Comparison of ENCODE assay signal across 11 cellular contexts in genomic region chr14:26130690-26131089, GRCh38.
"Had no signal": no experiment of that assay in that cellular context is flagged by ENCODE, and none has a peak within 500 bp of the region (broad histone marks: within the 10 kb centered on the region; RNA-seq: fewer than 3 reads in every experiment).

No MANE protein-coding gene starts in this region.

- H3K9ac ChIP-seq: GM23248 had no signal

- ATAC-seq: GM23338, HCT116 had no signal

- DNase-seq: GM23248, GOT3, H7, H9, HCEC 1CT, HFFc6 had no signal

- H2AFZ ChIP-seq: GM23248, GM23338 had no signal

- H3K4me1 ChIP-seq: HAP-1 had no signal

- H3K27ac ChIP-seq: GM23248 had no signal

- H3K9me3 Mint-ChIP-seq: GM23338, H9 had no signal

- H3K4me3 Mint-ChIP-seq: GM23338, H9, HFFc6 had no signal

- FAIRE-seq: H1, H54 had no signal

- H3K9me3 ChIP-seq: HAP-1 had no signal

- H3K4me3 ChIP-seq: GM23248, GM23338, HAP-1 had no signal

- H3K36me3 ChIP-seq: HAP-1 had no signal

- H3K27ac Mint-ChIP-seq: GM23338, H9, HFFc6 had no signal
